In the genomic region with DNA sequence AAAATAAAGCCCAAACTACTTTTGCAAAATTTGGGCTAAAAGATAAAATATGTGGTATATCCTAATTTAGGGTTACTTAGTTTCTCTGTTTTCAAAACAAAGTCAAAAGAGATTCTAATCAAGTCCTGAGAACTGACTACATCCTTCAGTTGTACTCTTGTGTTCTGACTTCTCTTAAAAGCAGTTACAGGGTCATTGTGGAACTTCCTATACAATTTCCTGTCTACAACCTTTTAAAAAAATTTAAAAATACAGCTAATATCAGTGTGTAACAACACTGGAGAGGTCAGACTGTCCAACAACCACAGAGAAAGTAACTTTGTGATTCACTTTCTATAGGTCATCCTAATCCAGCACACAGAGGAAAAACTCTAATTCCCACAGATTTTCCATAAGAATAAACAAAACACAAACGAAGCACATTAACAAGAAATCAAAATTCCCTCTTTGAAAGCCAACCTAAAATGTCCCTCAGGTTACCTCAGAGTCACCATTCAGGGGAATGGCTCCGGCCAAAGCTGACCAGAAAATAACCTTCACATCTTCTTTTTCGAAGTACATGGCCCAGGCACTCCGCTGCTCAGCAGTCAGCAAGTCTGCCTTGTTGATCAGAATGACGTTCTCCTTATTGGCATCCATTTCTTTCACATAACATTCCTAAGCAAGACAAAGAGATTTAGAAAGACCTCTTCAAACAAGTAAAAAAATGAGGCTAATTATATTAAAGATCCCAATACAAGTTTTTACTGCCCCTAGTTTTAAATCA, we compare ENCODE assay signal across 2 cellular contexts.
A peak's percentile ranks its signal among the peaks of the same experiment; 100 is the strongest.
TF ChIP-seq lines count a peak whose summit lies in the region.

No MANE protein-coding gene starts in this region.

TF ChIP-seq in liver, 16 proteins besides CTCF, POLR2A, EP300 and RAD21:
- no peak for TF ChIP-seq RXRA (IDR thresholded peaks at IDR 0.05)
- TF ChIP-seq NR2F2 (IDR thresholded peaks at IDR 0.05) = peak; percentile 61
TF ChIP-seq in liver: peak in this region for 1.

TF ChIP-seq in HepG2, 621 proteins besides CTCF, POLR2A, EP300 and RAD21:
- no peak for TF ChIP-seq PHF20 (CRISPR knock-in tag; IDR thresholded peaks at IDR 0.05)
- TF ChIP-seq GPN1 (CRISPR knock-in tag; IDR thresholded peaks at IDR 0.05; ENCODE audit: borderline replicate concordance) = no peak
- no peak for TF ChIP-seq TCF7L2 (IDR thresholded peaks at IDR 0.05; ENCODE audit: low read depth, low read length)
- TF ChIP-seq SRY (CRISPR knock-in tag; IDR thresholded peaks at IDR 0.05) = no peak
- TF ChIP-seq, protein P1, sequence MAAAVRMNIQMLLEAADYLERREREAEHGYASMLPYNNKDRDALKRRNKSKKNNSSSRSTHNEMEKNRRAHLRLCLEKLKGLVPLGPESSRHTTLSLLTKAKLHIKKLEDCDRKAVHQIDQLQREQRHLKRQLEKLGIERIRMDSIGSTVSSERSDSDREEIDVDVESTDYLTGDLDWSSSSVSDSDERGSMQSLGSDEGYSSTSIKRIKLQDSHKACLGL (CRISPR knock-in tag; IDR thresholded peaks at IDR 0.05) = no peak
- no peak for TF ChIP-seq HHEX (CRISPR knock-in tag; IDR thresholded peaks at IDR 0.05)
- TF ChIP-seq RFXANK (CRISPR knock-in tag; IDR thresholded peaks at IDR 0.05) = no peak
- no peak for TF ChIP-seq TOPORS (CRISPR knock-in tag; IDR thresholded peaks at IDR 0.05)
- no peak for TF ChIP-seq ASH2L (IDR thresholded peaks at IDR 0.05; ENCODE audit: insufficient read length, low read depth, low read length)
- TF ChIP-seq TEAD2 (CRISPR knock-in tag; IDR thresholded peaks at IDR 0.05) = no peak
- TF ChIP-seq ELF3 (CRISPR knock-in tag; IDR thresholded peaks at IDR 0.05) = no peak
- no peak for TF ChIP-seq SNRNP70 (IDR thresholded peaks at IDR 0.05; ENCODE audit: low read depth, low read length)
- TF ChIP-seq ZNF343 (CRISPR knock-in tag; IDR thresholded peaks at IDR 0.05) = no peak
- TF ChIP-seq ESRRA (CRISPR knock-in tag; IDR thresholded peaks at IDR 0.05; ENCODE audit: low read depth) = no peak
- TF ChIP-seq, protein P2, sequence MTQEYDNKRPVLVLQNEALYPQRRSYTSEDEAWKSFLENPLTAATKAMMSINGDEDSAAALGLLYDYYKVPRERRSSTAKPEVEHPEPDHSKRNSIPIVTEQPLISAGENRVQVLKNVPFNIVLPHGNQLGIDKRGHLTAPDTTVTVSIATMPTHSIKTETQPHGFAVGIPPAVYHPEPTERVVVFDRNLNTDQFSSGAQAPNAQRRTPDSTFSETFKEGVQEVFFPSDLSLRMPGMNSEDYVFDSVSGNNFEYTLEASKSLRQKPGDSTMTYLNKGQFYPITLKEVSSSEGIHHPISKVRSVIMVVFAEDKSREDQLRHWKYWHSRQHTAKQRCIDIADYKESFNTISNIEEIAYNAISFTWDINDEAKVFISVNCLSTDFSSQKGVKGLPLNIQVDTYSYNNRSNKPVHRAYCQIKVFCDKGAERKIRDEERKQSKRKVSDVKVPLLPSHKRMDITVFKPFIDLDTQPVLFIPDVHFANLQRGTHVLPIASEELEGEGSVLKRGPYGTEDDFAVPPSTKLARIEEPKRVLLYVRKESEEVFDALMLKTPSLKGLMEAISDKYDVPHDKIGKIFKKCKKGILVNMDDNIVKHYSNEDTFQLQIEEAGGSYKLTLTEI (CRISPR knock-in tag; conservative IDR thresholded peaks at IDR 0.05) = no peak
- TF ChIP-seq HDAC1 (CRISPR knock-in tag; IDR thresholded peaks at IDR 0.05) = no peak
